Comparison of ENCODE assay signal across 9 cellular contexts in the genomic region with DNA sequence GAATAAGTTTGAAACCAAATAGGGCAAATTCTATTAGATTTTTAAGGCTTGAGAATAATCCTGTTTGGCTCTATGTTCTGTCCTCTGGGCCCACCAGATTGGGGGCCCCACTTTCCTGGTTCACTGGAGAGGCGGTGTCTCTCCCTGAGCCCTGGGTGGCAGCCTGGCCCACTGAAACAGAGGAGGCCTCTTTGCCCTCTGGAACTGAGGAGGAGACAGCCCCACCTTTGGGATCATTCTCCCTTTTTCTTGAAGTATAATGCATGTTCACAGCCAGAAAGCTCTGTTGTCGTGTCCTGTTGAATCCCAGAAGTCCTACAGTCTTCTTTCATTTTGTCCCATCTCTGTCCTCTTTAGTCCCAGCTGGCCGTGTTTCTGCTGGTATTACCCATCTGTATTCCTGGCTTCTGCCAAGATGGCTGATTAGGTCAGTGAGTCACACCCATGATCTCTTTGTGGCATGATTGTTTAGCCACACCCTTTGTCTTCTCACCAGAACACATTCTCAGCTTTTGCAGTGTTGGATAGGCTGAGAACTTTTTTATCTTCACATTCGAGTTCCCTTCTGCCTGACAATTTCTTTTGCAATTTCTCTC. TPM values are rescaled to one million over a fixed set of nuclear protein-coding genes. Genes with fewer than 3 reads are reported as not detected.
DNase-seq lines count a peak whose midpoint lies in the region; ATAC-seq and TF ChIP-seq lines count a peak whose summit lies in the region.
"Had no signal": no experiment of that assay in that cellular context is flagged by ENCODE, and none has a peak within 500 bp of the region (broad histone marks: within the 10 kb centered on the region; RNA-seq: fewer than 3 reads in every experiment).

No MANE protein-coding gene starts in this region.

- ATAC-seq in GM21515 (IDR thresholded peaks at IDR 0.05; ENCODE audit: unreplicated experiment) (no peak), GM18517 (IDR thresholded peaks at IDR 0.05; ENCODE audit: unreplicated experiment) (no peak)
- ATAC-seq: left lobe of liver had no signal

- TF ChIP-seq CTCF in fibroblast of the aortic adventitia (IDR thresholded peaks at IDR 0.05; ENCODE audit: insufficient read depth, low read length): no peak

- H3K4me3 ChIP-seq in fibroblast of the aortic adventitia (ENCODE audit: low read depth, low read length): no peak overlapping the region

- DNase-seq in DMS53 (lab: John Stamatoyannopoulos, UW): peak; percentile 9
- DNase-seq in DMS53 treated with DMSO at 0.1 percent for 48 hours (lab: John Stamatoyannopoulos, UW; ENCODE audit: unreplicated experiment): no peak
- DNase-seq in T1000 (lab: John Stamatoyannopoulos, UW): peak; percentile 17
- DNase-seq in fibroblast of the aortic adventitia (ENCODE audit: low read depth): peak; percentile 86
- DNase-seq in stimulated activated CD8-positive, alpha-beta memory T cell treated with anti-CD3 and anti-CD28 coated beads, Interleukin-4, amount 100 ng/mL, for 48 hours: peak; percentile 27
- no peak for DNase-seq in NCI-H1092 treated with DMSO at 0.1 percent for 48 hours (lab: John Stamatoyannopoulos, UW)

RNA-seq across cellular contexts. Expression of a gene that starts 8.1 kb away (rescaled TPM):
- total RNA-seq in fibroblast of the aortic adventitia (ENCODE audit: low replicate concordance): 8.0 and 10.1 TPM in 2 replicates

RNA-seq across cellular contexts. Expression of a gene that starts 9.8 kb away (rescaled TPM):
- total RNA-seq in fibroblast of the aortic adventitia (ENCODE audit: low replicate concordance): 30.7 and 49.2 TPM in 2 replicates

RNA-seq across cellular contexts. Expression of a gene that starts 22.7 kb away (rescaled TPM):
- total RNA-seq in fibroblast of the aortic adventitia (ENCODE audit: low replicate concordance): 9.1 and 10.1 TPM in 2 replicates

RNA-seq across cellular contexts. Expression of a gene that starts 42.8 kb away (rescaled TPM):
- total RNA-seq in fibroblast of the aortic adventitia (ENCODE audit: low replicate concordance): 125 and 463 TPM in 2 replicates

RNA-seq across cellular contexts. Expression of a gene that starts 55.5 kb away (rescaled TPM):
- total RNA-seq in fibroblast of the aortic adventitia (ENCODE audit: low replicate concordance): 22.7 and 55.0 TPM in 2 replicates

Comparison
In these comparisons a context has a peak if more than half of its experiments do, and no peak if none do; other contexts are left out.
1. DNase-seq: peak in DMS53 (single experiment), T1000 (single experiment), fibroblast of the aortic adventitia (single experiment) and stimulated activated CD8-positive, alpha-beta memory T cell treated with anti-CD3 and anti-CD28 coated beads, Interleukin-4, amount 100 ng/mL, for 48 hours (single experiment); none in DMS53 treated with DMSO at 0.1 percent for 48 hours (single experiment) and NCI-H1092 treated with DMSO at 0.1 percent for 48 hours (single experiment).